In the genomic region with DNA sequence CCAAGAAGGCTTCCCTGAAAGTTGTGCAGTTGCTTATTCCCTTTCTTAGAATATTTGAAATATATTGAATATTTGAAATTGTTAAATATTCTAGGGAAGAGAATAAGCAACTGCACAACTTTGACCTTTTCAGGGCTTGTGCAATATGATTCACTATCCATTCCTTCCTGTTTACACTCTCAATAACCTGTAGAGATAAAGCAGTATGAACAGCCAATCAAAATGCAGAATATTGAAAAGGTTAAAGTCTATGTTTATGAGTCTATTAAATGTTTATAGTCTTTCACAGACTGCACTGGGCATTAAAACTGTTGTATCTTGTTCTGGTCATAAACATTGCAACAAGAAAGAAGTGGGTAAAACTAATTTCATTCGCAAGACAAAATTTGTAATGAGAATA, we compare ENCODE assay signal across 23 cellular contexts. TPM values are rescaled to one million over a fixed set of nuclear protein-coding genes. Genes with fewer than 3 reads are reported as not detected.
DNase-seq lines count a peak whose midpoint lies in the region; ATAC-seq, FAIRE-seq and TF ChIP-seq lines count a peak whose summit lies in the region.
"Had no signal": no experiment of that assay in that cellular context is flagged by ENCODE, and none has a peak within 500 bp of the region (broad histone marks: within the 10 kb centered on the region; RNA-seq: fewer than 3 reads in every experiment).

No MANE protein-coding gene starts in this region.

- CTCF ChIA-PET in HepG2 (lab: Yijun Ruan, JAX; ENCODE audit: low intra/inter-chr PET ratio, low total read pairs) = no interaction called here
- CTCF ChIA-PET in activated CD4-positive, alpha-beta T cell treated with anti-CD3 and anti-CD28 coated beads, Interleukin-2, amount 10 ng/mL, durations not matched to agents 7 days and 5 days (lab: Charles Lee) = no interaction called here

- no peaks in the 10 kb centered on the region for H3K27me3 ChIP-seq in HepG2 (ENCODE audit: control insufficient read depth in 1 of 2, insufficient read depth in 2 of 2, low read length in 2 of 2)
- no peaks in the 10 kb centered on the region for H3K27me3 ChIP-seq in SJCRH30

- H3K27me3 Mint-ChIP-seq in activated CD4-positive, alpha-beta T cell treated with anti-CD3 and anti-CD28 coated beads, Interleukin-2, amount 10 ng/mL, durations not matched to agents 7 days and 5 days = no peaks in the 10 kb centered on the region

- TF ChIP-seq EP300 in HepG2 (IDR thresholded peaks at IDR 0.05; ENCODE audit: low read depth in 2 of 2, low read length in 2 of 2) (no peak), HepG2 (CRISPR knock-in tag; IDR thresholded peaks at IDR 0.05; ENCODE audit: borderline replicate concordance) (no peak)

- H3K4me1 ChIP-seq in HepG2 (ENCODE audit: insufficient read depth, low read length) (no peaks in the 10 kb centered on the region), mucosa of descending colon (ENCODE audit: low read depth) (no peaks in the 10 kb centered on the region), SJCRH30 (no peaks in the 10 kb centered on the region)

- WGBS in HepG2 (ENCODE audit: low lambda C conversion rate) = 91% methylated on average over 1 of the region's 1 CpG

- H3K4me3 ChIP-seq in HepG2 (replicated peaks in 1 of 3; ENCODE audit: insufficient read depth in 1 of 3, low read depth in 2 of 3, low read length in 3 of 3) = no peak overlapping the region
- H3K4me3 ChIP-seq in mucosa of descending colon = no peak overlapping the region
- H3K4me3 ChIP-seq in SJCRH30 = no peak overlapping the region

- in situ Hi-C loops in HepG2 (cut with HindIII; ENCODE audit: extremely low pct_ligation_motif_present, low pct_unique_long_range_greater_than_20kb) = no loop called here

- intact Hi-C loops in HepG2 (cut with micrococcal nuclease; ENCODE audit: unreplicated experiment) (no loop called here), mucosa of descending colon (cut with DNase I, micrococcal nuclease) (no loop called here)

- no peak overlapping the region for H2AFZ ChIP-seq in HepG2 (ENCODE audit: low read length)

- no peaks in the 10 kb centered on the region for H3K79me2 ChIP-seq in HepG2 (ENCODE audit: insufficient read depth, low read length)

- no peak for TF ChIP-seq RAD21 in HepG2 (CRISPR knock-in tag; IDR thresholded peaks at IDR 0.05)

- no TSS peak for BruUV-seq in HepG2 (replicated peaks; lab: Mats Ljungman, UMichigan)

- H3K4me3 Mint-ChIP-seq in activated CD4-positive, alpha-beta T cell treated with anti-CD3 and anti-CD28 coated beads, Interleukin-2, amount 10 ng/mL, durations not matched to agents 7 days and 5 days = no peak overlapping the region
- H3K4me3 Mint-ChIP-seq: CD4-positive, alpha-beta memory T cell had no signal

- no peaks in the 10 kb centered on the region for H3K36me3 Mint-ChIP-seq in activated CD4-positive, alpha-beta T cell treated with anti-CD3 and anti-CD28 coated beads, Interleukin-2, amount 10 ng/mL, durations not matched to agents 7 days and 5 days (ENCODE audit: low read depth)
- H3K36me3 Mint-ChIP-seq: CD4-positive, alpha-beta memory T cell had no signal

- H3K9me3 Mint-ChIP-seq in activated CD4-positive, alpha-beta T cell treated with anti-CD3 and anti-CD28 coated beads, Interleukin-2, amount 10 ng/mL, durations not matched to agents 7 days and 5 days = no peaks in the 10 kb centered on the region

- H3K9me3 ChIP-seq in HepG2 (ENCODE audit: low read length) (no peaks in the 10 kb centered on the region), mucosa of descending colon (no peaks in the 10 kb centered on the region), SJCRH30 (replicated peaks) (no peaks in the 10 kb centered on the region)

- H3K4me2 ChIP-seq in HepG2 (ENCODE audit: low read depth, low read length) = no peak overlapping the region

- POLR2A ChIA-PET in HepG2 (lab: Yijun Ruan, JAX) = no interaction called here
- POLR2A ChIA-PET in activated CD4-positive, alpha-beta T cell treated with anti-CD3 and anti-CD28 coated beads, Interleukin-2, amount 10 ng/mL, durations not matched to agents 7 days and 5 days (lab: Charles Lee) = no interaction called here

- no peak for TF ChIP-seq CTCF in 22Rv1 (IDR thresholded peaks at IDR 0.05)
- no peak for TF ChIP-seq CTCF in HepG2 (CRISPR knock-in tag; IDR thresholded peaks at IDR 0.05)
- TF ChIP-seq CTCF in mucosa of descending colon (IDR thresholded peaks at IDR 0.05) = no peak

- ATAC-seq in HepG2 (no peak), mucosa of descending colon (peak; percentile 90), HG03025 (IDR thresholded peaks at IDR 0.05; ENCODE audit: low FRiP score, unreplicated experiment) (no peak)

- H3K36me3 ChIP-seq in HepG2 (replicated peaks in 1 of 2; ENCODE audit: control insufficient read depth in 1 of 2, insufficient read depth in 2 of 2, low read length in 2 of 2) (no peaks in the 10 kb centered on the region), mucosa of descending colon (ENCODE audit: low read depth) (no peaks in the 10 kb centered on the region), SJCRH30 (no peaks in the 10 kb centered on the region)

- no peak overlapping the region for H3K9ac ChIP-seq in HepG2 (ENCODE audit: insufficient read depth, low read depth, low read length)

- no peak overlapping the region for H3K27ac Mint-ChIP-seq in activated CD4-positive, alpha-beta T cell treated with anti-CD3 and anti-CD28 coated beads, Interleukin-2, amount 10 ng/mL, durations not matched to agents 7 days and 5 days
- H3K27ac Mint-ChIP-seq: CD4-positive, alpha-beta memory T cell had no signal

- TF ChIP-seq POLR2A in HepG2 (IDR thresholded peaks at IDR 0.05; ENCODE audit: insufficient read depth in 1 of 2, low read depth in 2 of 2, low read length in 2 of 2) = no peak

- H3K4me1 Mint-ChIP-seq in activated CD4-positive, alpha-beta T cell treated with anti-CD3 and anti-CD28 coated beads, Interleukin-2, amount 10 ng/mL, durations not matched to agents 7 days and 5 days = no peaks in the 10 kb centered on the region
- H3K4me1 Mint-ChIP-seq: CD4-positive, alpha-beta memory T cell had no signal

- FAIRE-seq in colon (lab: Jason Lieb, UNC) (peak; percentile 89), HepG2 (lab: Jason Lieb, UNC) (no peak)
- FAIRE-seq: GM12891, GM18507 had no signal

- DNase-seq in HepG2 (ENCODE audit: low spot score) (no peak), mucosa of descending colon (no peak), SJCRH30 (no peak), H4 (ENCODE audit: low spot score) (no peak)
- DNase-seq in activated CD4-positive, alpha-beta T cell treated with anti-CD3 and anti-CD28 coated beads, Interleukin-2, amount 10 ng/mL, durations not matched to agents 7 days and 5 days = no peak
- DNase-seq: C1 segment of cervical spinal cord; Calu3; CD4-positive, alpha-beta memory T cell; COR-L47; DMS79; EL; GDM1; GOT3; H7; HCEC 1CT had no signal

- no peaks in the 10 kb centered on the region for H4K20me1 ChIP-seq in HepG2 (ENCODE audit: insufficient read depth, low read length)

- H3K27ac ChIP-seq in 22Rv1 (0 out of 2 replicates have a peak overlapping the region, but pooled peaks have one; percentile 10), HepG2 (ENCODE audit: extremely low read length, insufficient read depth, low read length) (no peak overlapping the region), SJCRH30 (no peak overlapping the region)

RNA-seq across cellular contexts. Expression of a gene that starts 13.8 kb away (rescaled TPM):
- total RNA-seq in HepG2 (2016; rRNA removed; fragmentation: Illumina TruSeq; extraction: Trizol) = not detected in 2 replicates
- not detected in 2 replicates for total RNA-seq in HepG2 (2016; cell fraction: cytosol; rRNA removed; fragmentation: Illumina TruSeq; extraction: Trizol; ENCODE audit: low read depth)
- total RNA-seq in HepG2 (2016; cell fraction: insoluble cytoplasmic fraction; rRNA removed; fragmentation: Illumina TruSeq; extraction: Trizol) = not detected in 2 replicates
- total RNA-seq in HepG2 (2016; cell fraction: membrane; rRNA removed; fragmentation: Illumina TruSeq; extraction: Trizol) = not detected in 2 replicates
- total RNA-seq in HepG2 (2016; cell fraction: nucleus; rRNA removed; fragmentation: Illumina TruSeq; extraction: Trizol) = not detected in 2 replicates
- polyA plus RNA-seq in HepG2 (2011; rRNA removed) = not detected in 2 replicates
- not detected in 2 replicates for polyA plus RNA-seq in HepG2 (2011; cell fraction: cytosol; rRNA removed)
- not detected in 2 replicates for polyA plus RNA-seq in HepG2 (2011; cell fraction: nucleus; rRNA removed)
- not detected in 2 replicates for polyA plus RNA-seq in HepG2 (2012)
- not detected in 2 replicates for polyA plus RNA-seq in HepG2 (2016; cell fraction: cytosol; fragmentation: Illumina TruSeq; extraction: Trizol; ENCODE audit: low read depth)
- polyA plus RNA-seq in HepG2 (2016; cell fraction: insoluble cytoplasmic fraction; fragmentation: Illumina TruSeq; extraction: Trizol; ENCODE audit: low read depth) = not detected in 2 replicates
- polyA plus RNA-seq in HepG2 (2016; cell fraction: membrane; fragmentation: Illumina TruSeq; extraction: Trizol; ENCODE audit: low read depth) = not detected in 2 replicates
- polyA plus RNA-seq in HepG2 (2016; cell fraction: nucleus; fragmentation: Illumina TruSeq; extraction: Trizol; ENCODE audit: insufficient read depth, low read depth) = not detected in 2 replicates
- polyA minus RNA-seq in HepG2 (2011; rRNA and poly(A)+ RNA removed; ENCODE audit: low replicate concordance) = not detected in 2 replicates
- polyA minus RNA-seq in HepG2 (2011; cell fraction: cytosol; rRNA and poly(A)+ RNA removed) = not detected in 2 replicates
- polyA minus RNA-seq in HepG2 (2011; cell fraction: nucleus; rRNA and poly(A)+ RNA removed) = not detected in 2 replicates
- total RNA-seq in mucosa of descending colon = 1 to 10 TPM in 1 of 3 donors, under 1 TPM in 1, not detected in 1; 0.14 to 1.0 TPM
- not detected for total RNA-seq in activated CD4-positive, alpha-beta T cell treated with anti-CD3 and anti-CD28 coated beads, Interleukin-2, amount 10 ng/mL, durations not matched to agents 7 days and 5 days
- total RNA-seq in SJCRH30 (2014; rRNA removed; shearing (Covaris generic)) = not detected in 2 replicates
- 0.79 and 0.82 TPM in 2 replicates for total RNA-seq in H4 (2014; rRNA removed; shearing (Covaris generic))
- total RNA-seq: A172; A673; Calu3; CD4-positive, alpha-beta memory T cell had no signal
- polyA plus RNA-seq: BJ; CD4-positive, alpha-beta memory T cell had no signal
